In genomic region chr3:141312359-141313090, GRCh38 we compare ENCODE assay signal across 8 cellular contexts. TPM values are rescaled to one million over a fixed set of nuclear protein-coding genes. Genes with fewer than 3 reads are reported as not detected.
DNase-seq lines count a peak whose midpoint lies in the region; ATAC-seq and TF ChIP-seq lines count a peak whose summit lies in the region.

No MANE protein-coding gene starts in this region.

- 91% methylated on average over 9 of the region's 16 CpGs for WGBS in right lobe of liver (ENCODE audit: insufficient coverage, low coverage, low lambda C conversion rate, missing lambda C conversion rate)

- H3K4me3 ChIP-seq in right lobe of liver (peak overlapping the region; percentile 55 to 82 (median 71)), tibial artery (peak overlapping the region; percentile 66 to 67)

- no peak for TF ChIP-seq POLR2A in right lobe of liver (IDR thresholded peaks at IDR 0.05)

- intact Hi-C loops in right lobe of liver (cut with DNase I): no loop called here
- intact Hi-C loops in tibial artery (cut with DNase I; ENCODE audit: low total_unique reads): loop anchor here (5.0 kb wide), 1 partner anchor 45 kb away; no protein-coding TSS in a partner anchor

- peak overlapping the region; percentile 100 for H3K4me3 Mint-ChIP-seq in activated T-cell treated with anti-CD3 and anti-CD28 coated beads, Interleukin-2, amount 50 U/mL, for 24 hours

- ATAC-seq in right lobe of liver (no peak), HG02678 (IDR thresholded peaks at IDR 0.05; ENCODE audit: unreplicated experiment) (no peak), HG02938 (IDR thresholded peaks at IDR 0.05; ENCODE audit: unreplicated experiment) (no peak)

- peak overlapping the region; percentile 100 for H3K27ac Mint-ChIP-seq in activated T-cell treated with anti-CD3 and anti-CD28 coated beads, Interleukin-2, amount 50 U/mL, for 24 hours

- H3K36me3 Mint-ChIP-seq in activated T-cell treated with anti-CD3 and anti-CD28 coated beads, Interleukin-2, amount 50 U/mL, for 24 hours (ENCODE audit: low read depth): peaks cover 14% of the 10 kb centered on the region

- H3K9me3 Mint-ChIP-seq in activated T-cell treated with anti-CD3 and anti-CD28 coated beads, Interleukin-2, amount 50 U/mL, for 24 hours: no peaks in the 10 kb centered on the region

- H3K9me3 ChIP-seq in right lobe of liver (no peaks in the 10 kb centered on the region), tibial artery (no peaks in the 10 kb centered on the region)

- DNase-seq in activated T-cell treated with anti-CD3 and anti-CD28 coated beads, Interleukin-2, amount 50 U/mL, for 24 hours: no peak
- DNase-seq in activated T-cell treated with anti-CD3 and anti-CD28 coated beads, Interleukin-2, amount 50 U/mL, for 1 hour: no peak
- no peak for DNase-seq in right lobe of liver
- DNase-seq in tibial artery: no peak
- no peak for DNase-seq in SIG-M5 (lab: John Stamatoyannopoulos, UW)

- H3K4me1 ChIP-seq in right lobe of liver: peaks cover 0 to 16% (median 3%) of the 10 kb centered on the region in 4 donors
- H3K4me1 ChIP-seq in tibial artery: peaks cover 0 to 17% (median 9%) of the 10 kb centered on the region in 4 donors

- H3K4me1 Mint-ChIP-seq in activated T-cell treated with anti-CD3 and anti-CD28 coated beads, Interleukin-2, amount 50 U/mL, for 24 hours (ENCODE audit: low read depth): peaks cover 47% of the 10 kb centered on the region

- H3K27ac ChIP-seq in angular gyrus (ENCODE audit: low read depth, low read length) (peak overlapping the region; percentile 70), right lobe of liver (peak overlapping the region in 2 of 3 donors; percentile 52 to 69), tibial artery (peak overlapping the region; percentile 76 to 79)

- no peaks in the 10 kb centered on the region for H3K27me3 Mint-ChIP-seq in activated T-cell treated with anti-CD3 and anti-CD28 coated beads, Interleukin-2, amount 50 U/mL, for 24 hours

- H3K36me3 ChIP-seq in right lobe of liver (no peaks in the 10 kb centered on the region), tibial artery (no peaks in the 10 kb centered on the region)

- no peaks in the 10 kb centered on the region for H3K27me3 ChIP-seq in right lobe of liver
- no peaks in the 10 kb centered on the region for H3K27me3 ChIP-seq in tibial artery

- TF ChIP-seq CTCF in right lobe of liver (IDR thresholded peaks at IDR 0.05) (no peak), tibial artery (IDR thresholded peaks at IDR 0.05) (no peak)

RNA-seq across cellular contexts. Expression of gene ZBTB38, which starts 55.8 kb away (rescaled TPM):
- 10 to 100 TPM; 29.4 to 75.2 (median 36.6) TPM for total RNA-seq in right lobe of liver
